In the genomic region with DNA sequence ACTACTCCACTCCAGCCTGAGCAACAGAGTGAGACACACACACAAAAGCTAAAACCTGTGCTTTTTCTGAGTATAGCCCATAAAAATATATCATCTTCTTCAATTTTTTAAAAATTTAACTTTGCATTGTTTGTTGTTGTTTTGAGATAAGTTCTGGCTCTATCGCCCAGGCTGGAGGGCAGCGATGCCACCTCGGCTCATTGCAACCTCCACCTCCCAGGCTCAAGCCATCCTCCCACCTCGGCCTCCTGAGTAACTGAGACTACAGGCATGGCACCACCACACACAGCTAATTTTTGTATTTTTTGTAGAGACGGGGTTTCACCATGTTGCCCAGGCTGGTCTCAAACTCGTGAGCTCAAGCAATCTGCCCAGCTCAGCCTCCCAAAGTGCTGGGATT, we compare ENCODE assay signal across 33 cellular contexts. TPM values are rescaled to one million over a fixed set of nuclear protein-coding genes. Genes with fewer than 3 reads are reported as not detected.
"Had no signal": no experiment of that assay in that cellular context is flagged by ENCODE, and none has a peak within 500 bp of the region (broad histone marks: within the 10 kb centered on the region; RNA-seq: fewer than 3 reads in every experiment).

No MANE protein-coding gene starts in this region.

- H3K27ac ChIP-seq: stomach, suprapubic skin, testis, thoracic aorta, thyroid gland, tibial artery, tibial nerve, transverse colon, upper lobe of left lung, upper lobe of right lung, uterus, vagina had no signal

- H3K9me3 ChIP-seq: stomach, suprapubic skin, testis, thoracic aorta, thyroid gland, tibial artery, tibial nerve, transverse colon, upper lobe of left lung, upper lobe of right lung, uterus, vagina had no signal

- H3K4me3 ChIP-seq: stomach, suprapubic skin, testis, thoracic aorta, thyroid gland, tibial artery, tibial nerve, transverse colon, upper lobe of left lung, upper lobe of right lung, uterus, vagina had no signal

- H3K27ac Mint-ChIP-seq: stimulated activated effector memory CD8-positive, alpha-beta T cell treated with anti-CD3 and anti-CD28 coated beads, Interleukin-12 subunit alpha, Interleukin-12 subunit beta, amount 100 ng/mL, for 72 hours; stimulated activated memory B cell treated with anti-CD40 and anti-IgM and Interleukin-4, amounts not matched to agents 10 μg/mL and 1 μg/mL and 100 μg/mL, for 72 hours; stimulated activated naive B cell treated with anti-CD40 and anti-IgM and Interleukin-4, amounts not matched to agents 10 μg/mL and 1 μg/mL and 100 μg/mL, for 72 hours; stimulated activated naive CD8-positive, alpha-beta T cell treated with anti-CD3 and anti-CD28 coated beads, Interleukin-15, Interleukin-2, amounts not matched to agents 100 ng/mL and 50 ng/mL, for 24 hours; type B pancreatic cell had no signal

- DNase-seq: stimulated activated CD4-positive, alpha-beta T cell treated with anti-CD3 and anti-CD28 coated beads, Interleukin-2, amount 100 ng/mL, for 48 hours; stimulated activated CD4-positive, alpha-beta T cell treated with anti-CD3 and anti-CD28 coated beads, Interleukin-4, amount 100 ng/mL, for 1 hour; stimulated activated CD4-positive, alpha-beta T cell treated with anti-CD3 and anti-CD28 coated beads, Interleukin-4, amount 100 ng/mL, for 24 hours; stimulated activated CD4-positive, alpha-beta T cell treated with anti-CD3 and anti-CD28 coated beads, Interleukin-4, amount 100 ng/mL, for 4 hours; stimulated activated CD8-positive, alpha-beta memory T cell treated with anti-CD3 and anti-CD28 coated beads, Interleukin-4, amount 100 ng/mL, for 48 hours; stimulated activated naive B cell treated with anti-CD40 and anti-IgM and Interleukin-4, amounts not matched to agents 10 μg/mL and 1 μg/mL and 100 μg/mL, for 72 hours; stimulated activated naive CD4-positive, alpha-beta T cell; stimulated activated naive CD4-positive, alpha-beta T cell treated with Interleukin-2 at 50 U/mL for 16 hours; stimulated activated naive CD8-positive, alpha-beta T cell treated with anti-CD3 and anti-CD28 coated beads, Interleukin-15, amount 100 ng/mL, for 72 hours; stimulated activated naive CD8-positive, alpha-beta T cell treated with anti-CD3 and anti-CD28 coated beads, Interleukin-15, Interleukin-2, amounts not matched to agents 100 U/mL and 50 U/mL, for 24 hours; stomach; substantia nigra; testis; thyroid gland; tibial artery; transverse colon; trophoblast cell; upper lobe of left lung; upper lobe of right lung; uterus had no signal

- H3K4me1 ChIP-seq: uterus had no signal

- H3K36me3 ChIP-seq: stomach, suprapubic skin, thoracic aorta, thyroid gland, tibial artery, tibial nerve, transverse colon, upper lobe of left lung, upper lobe of right lung, uterus, vagina had no signal

- ATAC-seq: stimulated activated effector memory CD8-positive, alpha-beta T cell treated with anti-CD3 and anti-CD28 coated beads, Interleukin-12 subunit alpha, Interleukin-12 subunit beta, amount 100 ng/mL, for 72 hours; stimulated activated memory B cell treated with anti-CD40 and anti-IgM and Interleukin-4, amounts not matched to agents 10 μg/mL and 1 μg/mL and 100 μg/mL, for 72 hours; stimulated activated naive B cell treated with anti-CD40 and anti-IgM and Interleukin-4, amounts not matched to agents 10 μg/mL and 1 μg/mL and 100 μg/mL, for 72 hours; stimulated activated naive CD8-positive, alpha-beta T cell treated with anti-CD3 and anti-CD28 coated beads, Interleukin-15, amount 100 ng/mL, for 72 hours; stimulated activated naive CD8-positive, alpha-beta T cell treated with anti-CD3 and anti-CD28 coated beads, Interleukin-15, Interleukin-2, amounts not matched to agents 100 U/mL and 50 U/mL, for 24 hours; upper lobe of right lung had no signal

- FAIRE-seq: urothelium cell line had no signal

- H3K4me3 Mint-ChIP-seq: stimulated activated effector memory CD8-positive, alpha-beta T cell treated with anti-CD3 and anti-CD28 coated beads, Interleukin-12 subunit alpha, Interleukin-12 subunit beta, amount 100 ng/mL, for 72 hours; stimulated activated memory B cell treated with anti-CD40 and anti-IgM and Interleukin-4, amounts not matched to agents 10 μg/mL and 1 μg/mL and 100 μg/mL, for 72 hours; stimulated activated naive B cell treated with anti-CD40 and anti-IgM and Interleukin-4, amounts not matched to agents 10 μg/mL and 1 μg/mL and 100 μg/mL, for 72 hours; stimulated activated naive CD8-positive, alpha-beta T cell treated with anti-CD3 and anti-CD28 coated beads, Interleukin-15, amount 100 ng/mL, for 72 hours; stimulated activated naive CD8-positive, alpha-beta T cell treated with anti-CD3 and anti-CD28 coated beads, Interleukin-15, Interleukin-2, amounts not matched to agents 100 ng/mL and 50 ng/mL, for 24 hours; type B pancreatic cell had no signal

- H3K36me3 Mint-ChIP-seq: stimulated activated effector memory CD8-positive, alpha-beta T cell treated with anti-CD3 and anti-CD28 coated beads, Interleukin-12 subunit alpha, Interleukin-12 subunit beta, amount 100 ng/mL, for 72 hours; stimulated activated memory B cell treated with anti-CD40 and anti-IgM and Interleukin-4, amounts not matched to agents 10 μg/mL and 1 μg/mL and 100 μg/mL, for 72 hours; type B pancreatic cell had no signal

- H3K9me3 Mint-ChIP-seq: stimulated activated effector memory CD8-positive, alpha-beta T cell treated with anti-CD3 and anti-CD28 coated beads, Interleukin-12 subunit alpha, Interleukin-12 subunit beta, amount 100 ng/mL, for 72 hours; stimulated activated memory B cell treated with anti-CD40 and anti-IgM and Interleukin-4, amounts not matched to agents 10 μg/mL and 1 μg/mL and 100 μg/mL, for 72 hours; stimulated activated naive B cell treated with anti-CD40 and anti-IgM and Interleukin-4, amounts not matched to agents 10 μg/mL and 1 μg/mL and 100 μg/mL, for 72 hours; stimulated activated naive CD8-positive, alpha-beta T cell treated with anti-CD3 and anti-CD28 coated beads, Interleukin-15, amount 100 ng/mL, for 72 hours; stimulated activated naive CD8-positive, alpha-beta T cell treated with anti-CD3 and anti-CD28 coated beads, Interleukin-15, Interleukin-2, amounts not matched to agents 100 ng/mL and 50 ng/mL, for 24 hours had no signal

- H3K27me3 ChIP-seq: testis, thyroid gland had no signal

RNA-seq across cellular contexts. Expression of gene TLX1, which starts 14.3 kb away (rescaled TPM):
- total RNA-seq: subcutaneous adipose tissue, suprapubic skin, temporal lobe, thoracic aorta, thyroid gland, tibial nerve, upper lobe of left lung, upper lobe of right lung, ureter, urinary bladder, uterus, vagina had no signal
- polyA plus RNA-seq: stomach, urinary bladder had no signal
